Comparison of ENCODE assay signal across 8 cellular contexts in genomic region chr7:107563072-107563760, GRCh38. TPM values are rescaled to one million over a fixed set of nuclear protein-coding genes. Genes with fewer than 3 reads are reported as not detected.
DNase-seq lines count a peak whose midpoint lies in the region; ATAC-seq and TF ChIP-seq lines count a peak whose summit lies in the region.

No MANE protein-coding gene starts in this region.

- DNase-seq in CD14-positive monocyte (ENCODE audit: low spot score) (no peak), PC-9 (peak in 1 of 2 experiments; percentile 49), midbrain (lab: John Stamatoyannopoulos, UW) (peak; percentile 59), aorta (no peak), foreskin melanocyte (no peak)
- no peak for DNase-seq in effector memory CD4-positive, alpha-beta T cell

- TF ChIP-seq CTCF in CD14-positive monocyte (IDR thresholded peaks at IDR 0.05) (no peak), PC-9 (conservative IDR thresholded peaks at IDR 0.05) (no peak)

- no peaks in the 10 kb centered on the region for H3K9me2 ChIP-seq in PC-9 (ENCODE audit: insufficient read depth)

- 2% methylated on average over 20 to 21 of the region's 21 CpGs for WGBS in aorta, 2 donors

- peaks cover 4 to 5% of the 10 kb centered on the region in 2 donors for H3K36me3 Mint-ChIP-seq in CD14-positive monocyte

- POLR2A ChIA-PET in PC-9 (lab: Charles Lee; ENCODE audit: unreplicated experiment) = interaction anchor here (0.6 to 0.7 kb wide), 2 partner anchors 57 to 394 kb away, joined by 3 to 12 read pairs; no protein-coding TSS in a partner anchor

- peak overlapping the region; percentile 89 for H3K27ac ChIP-seq in PC-9
- peak overlapping the region; percentile 92 for H3K27ac ChIP-seq in effector memory CD4-positive, alpha-beta T cell (ENCODE audit: insufficient read depth, low read length, poor library complexity, severe bottlenecking)
- peak overlapping the region; percentile 1 to 11 for H3K27ac ChIP-seq in aorta (ENCODE audit: low read depth in 1 of 2, low read length in 2 of 2)

- H3K4me3 Mint-ChIP-seq in CD14-positive monocyte = peak overlapping the region; percentile 89 to 91

- CTCF ChIA-PET in PC-9 (lab: Charles Lee) = interaction anchor here (0.6 to 1.3 kb wide), 3 partner anchors 24 to 311 kb away, joined by 3 to 6 read pairs (median 4); no protein-coding TSS in a partner anchor

- H3K9me3 ChIP-seq in PC-9 (ENCODE audit: insufficient read depth, low read depth) (no peaks in the 10 kb centered on the region), aorta (ENCODE audit: control insufficient read depth, low read length) (no peaks in the 10 kb centered on the region)
- no peaks in the 10 kb centered on the region for H3K9me3 ChIP-seq in effector memory CD4-positive, alpha-beta T cell (ENCODE audit: control insufficient read depth, low read length)

- H3K4me1 Mint-ChIP-seq in CD14-positive monocyte = peaks cover 41% of the 10 kb centered on the region

- ATAC-seq in GM19324 (IDR thresholded peaks at IDR 0.05; ENCODE audit: low FRiP score, unreplicated experiment) (peak; percentile 62), HG03175 (IDR thresholded peaks at IDR 0.05; ENCODE audit: unreplicated experiment) (peak; percentile 52), aorta (ENCODE audit: low FRiP score) (peak; percentile 85)

- H3K4me3 ChIP-seq in PC-9 (peak overlapping the region; percentile 92), aorta (ENCODE audit: low read length in 2 of 2) (peak overlapping the region; percentile 29 to 81)
- peak overlapping the region; percentile 82 for H3K4me3 ChIP-seq in effector memory CD4-positive, alpha-beta T cell (ENCODE audit: insufficient read depth, low read depth, low read length, poor library complexity, severe bottlenecking)

- peaks cover 11% of the 10 kb centered on the region; the same call in 1 of the 2 replicates for H3F3A ChIP-seq in PC-9 (ENCODE audit: insufficient read depth, low read depth)

- TSS peak; percentile 28 for BruUV-seq in PC-9 (replicated peaks; lab: Mats Ljungman, UMichigan)

- H3K4me1 ChIP-seq in PC-9 (replicated peaks; ENCODE audit: insufficient read depth) (peaks cover 41% of the 10 kb centered on the region), aorta (ENCODE audit: control insufficient read depth in 1 of 2, insufficient read depth in 2 of 2, low read length in 2 of 2) (peaks cover 0 to 3% of the 10 kb centered on the region in 2 donors)
- H3K4me1 ChIP-seq in effector memory CD4-positive, alpha-beta T cell (ENCODE audit: control insufficient read depth, insufficient read depth, low read length, poor library complexity, severe bottlenecking) = peaks cover 27% of the 10 kb centered on the region

- H3K27me3 Mint-ChIP-seq in CD14-positive monocyte (ENCODE audit: low read depth in 3 of 3) = no peaks in the 10 kb centered on the region

- intact Hi-C loops in CD14-positive monocyte (cut with micrococcal nuclease) = loop anchor here (10.0 kb wide), 3 partner anchors 182 to 1688 kb away; partner anchors contain the start of genes ATXN7L1 (in 1 of the 2), CBLL1 (in 1 of the 2) and DLD (in 1 of the 2)
- intact Hi-C loops in PC-9 (cut with micrococcal nuclease; ENCODE audit: unreplicated experiment) = loop anchor here (2.0 to 10.0 kb wide), 5 partner anchors 56 to 358 kb away; partner anchors contain the start of gene SLC26A4
- intact Hi-C loops in aorta (cut with DNase I) = loop anchor here in 1 of 2 donors (5.0 to 10.0 kb wide), 3 partner anchors 34 to 368 kb away; no protein-coding TSS in a partner anchor

- H3K79me2 ChIP-seq in PC-9 (ENCODE audit: low read depth) = peaks cover 73% of the 10 kb centered on the region

- peak overlapping the region; percentile 94 for H3K4me2 ChIP-seq in PC-9

- H3K27ac Mint-ChIP-seq in CD14-positive monocyte = peak overlapping the region; percentile 91 to 98 (median 95)

- H2AFZ ChIP-seq in PC-9 = peak overlapping the region; percentile 94

- H3K27me3 ChIP-seq in PC-9 (ENCODE audit: insufficient read depth, low read depth) = no peaks in the 10 kb centered on the region
- no peaks in the 10 kb centered on the region for H3K27me3 ChIP-seq in effector memory CD4-positive, alpha-beta T cell (replicated peaks; ENCODE audit: control insufficient read depth, insufficient read depth, low read length, poor library complexity, severe bottlenecking)
- H3K27me3 ChIP-seq in aorta (ENCODE audit: control insufficient read depth in 1 of 2, insufficient read depth in 2 of 2, low read length in 1 of 2) = no peaks in the 10 kb centered on the region

- H3K9me3 Mint-ChIP-seq in CD14-positive monocyte = no peaks in the 10 kb centered on the region

- H4K20me1 ChIP-seq in PC-9 (ENCODE audit: insufficient read depth) = no peaks in the 10 kb centered on the region

- H3K36me3 ChIP-seq in PC-9 (ENCODE audit: low read depth) (peaks cover 13% of the 10 kb centered on the region; the same call in 1 of the 2 replicates), aorta (ENCODE audit: control insufficient read depth in 1 of 2, insufficient read depth in 2 of 2, low read length in 1 of 2) (no peaks in the 10 kb centered on the region)
- no peaks in the 10 kb centered on the region for H3K36me3 ChIP-seq in effector memory CD4-positive, alpha-beta T cell (ENCODE audit: control insufficient read depth, insufficient read depth, low read length)

RNA-seq across cellular contexts. Expression of gene COG5, which starts 0.5 kb away (rescaled TPM):
- polyA plus RNA-seq in CD14-positive monocyte (10 to 100 TPM; 28.1 to 29.0 TPM), aorta (10 to 100 TPM in 1 of 2 donors, 1 to 10 TPM in 1; 8.6 to 10.8 TPM)
- total RNA-seq in PC-9 (2021) (32.3 and 43.5 TPM in 2 replicates), aorta (10 to 100 TPM; 55.9 to 58.2 TPM)

RNA-seq across cellular contexts. Expression of gene DUS4L, which starts 0.6 kb away (rescaled TPM):
- 1 to 10 TPM; 1.6 to 1.7 TPM for polyA plus RNA-seq in CD14-positive monocyte
- 22.0 and 25.2 TPM in 2 replicates for total RNA-seq in PC-9 (2021)
- 1 to 10 TPM; 6.4 to 6.8 TPM for total RNA-seq in aorta
- 1 to 10 TPM; 3.4 to 5.9 TPM for polyA plus RNA-seq in aorta

RNA-seq across cellular contexts. Expression of gene BCAP29, which starts 16.8 kb away (rescaled TPM):
- polyA plus RNA-seq in CD14-positive monocyte (10 to 100 TPM; 58.8 to 76.0 TPM), aorta (10 to 100 TPM; 72.5 to 92.8 TPM)
- total RNA-seq in PC-9 (2021) (45.5 and 58.3 TPM in 2 replicates), aorta (100 to 1,000 TPM in 1 of 2 donors, 10 to 100 TPM in 1; 96.1 to 139 TPM)

Comparison
In these comparisons a context has a peak if more than half of its experiments do, and no peak if none do; other contexts are left out.
1. H3K27ac ChIP-seq: peak in every context shown above with its lines; median percentile 92 in effector memory CD4-positive, alpha-beta T cell; 89 in PC-9; 6 in aorta.